In the genomic region with DNA sequence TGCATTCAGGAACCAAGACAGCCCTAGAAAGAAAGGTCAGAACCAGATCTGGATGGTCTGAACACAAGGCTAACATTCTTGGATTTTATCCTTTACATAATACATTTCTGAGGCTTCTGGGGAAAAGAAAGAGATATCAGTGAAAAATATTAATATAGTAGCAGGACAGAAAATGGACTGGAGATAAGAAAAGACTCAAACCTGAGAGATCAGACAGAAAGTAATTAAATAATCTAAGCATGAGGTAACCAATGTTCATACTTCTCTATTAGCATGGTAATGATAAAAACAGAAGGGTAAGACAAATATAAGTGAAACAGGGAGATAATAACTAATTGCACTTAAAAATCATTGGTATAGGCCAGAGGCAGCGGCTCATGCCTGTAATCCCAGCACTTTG, we compare ENCODE assay signal across 18 cellular contexts. TPM values are rescaled to one million over a fixed set of nuclear protein-coding genes. Genes with fewer than 3 reads are reported as not detected.
A peak's percentile ranks its signal among the peaks of the same experiment; 100 is the strongest.
DNase-seq lines count a peak whose midpoint lies in the region; ATAC-seq and TF ChIP-seq lines count a peak whose summit lies in the region.
"Had no signal": no experiment of that assay in that cellular context is flagged by ENCODE, and none has a peak within 500 bp of the region (broad histone marks: within the 10 kb centered on the region; RNA-seq: fewer than 3 reads in every experiment).

No MANE protein-coding gene starts in this region.

- peaks cover 47% of the 10 kb centered on the region for H3K4me1 Mint-ChIP-seq in activated CD4-positive, alpha-beta memory T cell treated with anti-CD3 and anti-CD28 coated beads for 36 hours (ENCODE audit: low read depth)
- peaks cover 46% of the 10 kb centered on the region for H3K4me1 Mint-ChIP-seq in activated CD4-positive, alpha-beta memory T cell treated with anti-CD3 and anti-CD28 coated beads, Interleukin-2, amount 10 ng/mL, durations not matched to agents 7 days and 5 days
- H3K4me1 Mint-ChIP-seq in activated T-helper 2 cell treated with anti-CD3 and anti-CD28 coated beads, Interferon-gamma antibody, Interleukin-2, Interleukin-4, amounts not matched to agents 10 μg/mL and 5 μg/mL and 100 μg/mL, durations not matched to agents 14 hours and 24 hours and 36 hours (ENCODE audit: low read depth), result peaks cover 33% of the 10 kb centered on the region
- H3K4me1 Mint-ChIP-seq in mesothelial cell of epicardium, result peaks cover 19% of the 10 kb centered on the region

- peaks cover 27% of the 10 kb centered on the region for H3K36me3 Mint-ChIP-seq in activated CD4-positive, alpha-beta memory T cell treated with anti-CD3 and anti-CD28 coated beads for 36 hours
- peaks cover 55% of the 10 kb centered on the region for H3K36me3 Mint-ChIP-seq in activated CD4-positive, alpha-beta memory T cell treated with anti-CD3 and anti-CD28 coated beads, Interleukin-2, amount 10 ng/mL, durations not matched to agents 7 days and 5 days (ENCODE audit: low read depth)
- H3K36me3 Mint-ChIP-seq in activated T-helper 2 cell treated with anti-CD3 and anti-CD28 coated beads, Interferon-gamma antibody, Interleukin-2, Interleukin-4, amounts not matched to agents 10 μg/mL and 5 μg/mL and 100 μg/mL, durations not matched to agents 14 hours and 24 hours and 36 hours (ENCODE audit: low read depth), result peaks cover 64% of the 10 kb centered on the region
- H3K36me3 Mint-ChIP-seq in mesothelial cell of epicardium, result peaks cover 19% of the 10 kb centered on the region

- intact Hi-C loops in activated CD4-positive, alpha-beta memory T cell treated with anti-CD3 and anti-CD28 coated beads for 36 hours (cut with micrococcal nuclease), result loop anchor here (10.0 kb wide), 2 partner anchors 766 to 1016 kb away; a partner anchor contains a TSS
- intact Hi-C loops in activated T-helper 2 cell treated with anti-CD3 and anti-CD28 coated beads, Interferon-gamma antibody, Interleukin-2, Interleukin-4, amounts not matched to agents 10 μg/mL and 5 μg/mL and 100 μg/mL, durations not matched to agents 14 hours and 24 hours and 36 hours (cut with micrococcal nuclease), result loop anchor here (10.0 kb wide), 1 partner anchor 776 kb away; a partner anchor contains a TSS
- intact Hi-C loops in left cardiac atrium (cut with DNase I), result no loop called here

- H3K27ac Mint-ChIP-seq in activated CD4-positive, alpha-beta memory T cell treated with anti-CD3 and anti-CD28 coated beads for 36 hours, result peak overlapping the region; percentile 30
- no peak overlapping the region for H3K27ac Mint-ChIP-seq in activated CD4-positive, alpha-beta memory T cell treated with anti-CD3 and anti-CD28 coated beads, Interleukin-2, amount 10 ng/mL, durations not matched to agents 7 days and 5 days
- peak overlapping the region; percentile 21 for H3K27ac Mint-ChIP-seq in activated T-helper 2 cell treated with anti-CD3 and anti-CD28 coated beads, Interferon-gamma antibody, Interleukin-2, Interleukin-4, amounts not matched to agents 10 μg/mL and 5 μg/mL and 100 μg/mL, durations not matched to agents 14 hours and 24 hours and 36 hours
- peak overlapping the region; percentile 66 for H3K27ac Mint-ChIP-seq in mesothelial cell of epicardium
- H3K27ac Mint-ChIP-seq: CD4-positive, CD25-positive, alpha-beta regulatory T cell; GM23338 had no signal

- no peak for TF ChIP-seq CTCF in 22Rv1 (IDR thresholded peaks at IDR 0.05)
- TF ChIP-seq CTCF in mesothelial cell of epicardium (IDR thresholded peaks at IDR 0.05; ENCODE audit: unreplicated experiment), result no peak

- no peaks in the 10 kb centered on the region for H3K27me3 Mint-ChIP-seq in activated CD4-positive, alpha-beta memory T cell treated with anti-CD3 and anti-CD28 coated beads for 36 hours
- H3K27me3 Mint-ChIP-seq in activated CD4-positive, alpha-beta memory T cell treated with anti-CD3 and anti-CD28 coated beads, Interleukin-2, amount 10 ng/mL, durations not matched to agents 7 days and 5 days, result no peaks in the 10 kb centered on the region
- H3K27me3 Mint-ChIP-seq in activated T-helper 2 cell treated with anti-CD3 and anti-CD28 coated beads, Interferon-gamma antibody, Interleukin-2, Interleukin-4, amounts not matched to agents 10 μg/mL and 5 μg/mL and 100 μg/mL, durations not matched to agents 14 hours and 24 hours and 36 hours (ENCODE audit: low read depth), result no peaks in the 10 kb centered on the region
- no peaks in the 10 kb centered on the region for H3K27me3 Mint-ChIP-seq in mesothelial cell of epicardium (ENCODE audit: low read depth)
- H3K27me3 Mint-ChIP-seq: CD4-positive, CD25-positive, alpha-beta regulatory T cell had no signal

- no peak for ATAC-seq in left cardiac atrium
- ATAC-seq: GM23338 had no signal

- no peak overlapping the region for H3K4me3 Mint-ChIP-seq in activated CD4-positive, alpha-beta memory T cell treated with anti-CD3 and anti-CD28 coated beads for 36 hours
- no peak overlapping the region for H3K4me3 Mint-ChIP-seq in activated CD4-positive, alpha-beta memory T cell treated with anti-CD3 and anti-CD28 coated beads, Interleukin-2, amount 10 ng/mL, durations not matched to agents 7 days and 5 days
- no peak overlapping the region for H3K4me3 Mint-ChIP-seq in activated T-helper 2 cell treated with anti-CD3 and anti-CD28 coated beads, Interferon-gamma antibody, Interleukin-2, Interleukin-4, amounts not matched to agents 10 μg/mL and 5 μg/mL and 100 μg/mL, durations not matched to agents 14 hours and 24 hours and 36 hours (ENCODE audit: low read depth)
- H3K4me3 Mint-ChIP-seq in mesothelial cell of epicardium, result no peak overlapping the region
- H3K4me3 Mint-ChIP-seq: GM23338 had no signal

- DNase-seq in activated CD4-positive, alpha-beta memory T cell treated with anti-CD3 and anti-CD28 coated beads for 36 hours, result no peak
- DNase-seq in activated CD4-positive, alpha-beta memory T cell treated with anti-CD3 and anti-CD28 coated beads, Interleukin-2, amount 10 ng/mL, durations not matched to agents 7 days and 5 days, result no peak
- no peak for DNase-seq in activated T-helper 2 cell treated with anti-CD3 and anti-CD28 coated beads, Interferon-gamma antibody, Interleukin-2, Interleukin-4, amounts not matched to agents 10 μg/mL and 5 μg/mL and 100 μg/mL, durations not matched to agents 14 hours and 24 hours and 36 hours (ENCODE audit: low spot score)
- DNase-seq in mesothelial cell of epicardium (ENCODE audit: low spot score in 2 of 2, unreplicated experiment in 2 of 2) (no peak), left cardiac atrium (no peak), middle frontal gyrus (ENCODE audit: extremely low spot score, low spot score) (no peak)
- DNase-seq: ACHN; BE2C; C1 segment of cervical spinal cord; CD4-positive, CD25-positive, alpha-beta regulatory T cell; CD8-positive, alpha-beta memory T cell; COR-L47; DMS 273 treated with DMSO at 0.1 percent for 48 hours; DMS53; HCEC 1CT had no signal

- H3K9me3 Mint-ChIP-seq in activated CD4-positive, alpha-beta memory T cell treated with anti-CD3 and anti-CD28 coated beads for 36 hours, result no peaks in the 10 kb centered on the region
- H3K9me3 Mint-ChIP-seq in activated CD4-positive, alpha-beta memory T cell treated with anti-CD3 and anti-CD28 coated beads, Interleukin-2, amount 10 ng/mL, durations not matched to agents 7 days and 5 days, result no peaks in the 10 kb centered on the region
- H3K9me3 Mint-ChIP-seq in activated T-helper 2 cell treated with anti-CD3 and anti-CD28 coated beads, Interferon-gamma antibody, Interleukin-2, Interleukin-4, amounts not matched to agents 10 μg/mL and 5 μg/mL and 100 μg/mL, durations not matched to agents 14 hours and 24 hours and 36 hours, result peaks cover 4% of the 10 kb centered on the region
- H3K9me3 Mint-ChIP-seq in mesothelial cell of epicardium, result peaks cover 11% of the 10 kb centered on the region
- H3K9me3 Mint-ChIP-seq: CD4-positive, CD25-positive, alpha-beta regulatory T cell; CD8-positive, alpha-beta memory T cell; GM23338 had no signal

- CTCF ChIA-PET in activated CD4-positive, alpha-beta memory T cell treated with anti-CD3 and anti-CD28 coated beads for 36 hours (lab: Charles Lee), result no interaction called here
- CTCF ChIA-PET in activated CD4-positive, alpha-beta memory T cell treated with anti-CD3 and anti-CD28 coated beads, Interleukin-2, amount 10 ng/mL, durations not matched to agents 7 days and 5 days (lab: Charles Lee), result no interaction called here

- POLR2A ChIA-PET in activated CD4-positive, alpha-beta memory T cell treated with anti-CD3 and anti-CD28 coated beads for 36 hours (lab: Charles Lee), result no interaction called here
- POLR2A ChIA-PET in activated CD4-positive, alpha-beta memory T cell treated with anti-CD3 and anti-CD28 coated beads, Interleukin-2, amount 10 ng/mL, durations not matched to agents 7 days and 5 days (lab: Charles Lee), result no interaction called here

- H3K27ac ChIP-seq in 22Rv1, result 0 out of 2 replicates have a peak overlapping the region, but pooled peaks have one; percentile 21
- H3K27ac ChIP-seq: HL-60 had no signal

RNA-seq across cellular contexts. Expression of a gene that starts 5.5 kb away (rescaled TPM):
- 10 to 100 TPM; 21.4 to 27.3 TPM for total RNA-seq in activated CD4-positive, alpha-beta memory T cell treated with anti-CD3 and anti-CD28 coated beads for 36 hours
- 10 to 100 TPM; 23.7 to 24.5 TPM for total RNA-seq in activated CD4-positive, alpha-beta memory T cell treated with anti-CD3 and anti-CD28 coated beads, Interleukin-2, amount 10 ng/mL, durations not matched to agents 7 days and 5 days
- total RNA-seq in activated T-helper 2 cell treated with anti-CD3 and anti-CD28 coated beads, Interferon-gamma antibody, Interleukin-2, Interleukin-4, amounts not matched to agents 10 μg/mL and 5 μg/mL and 100 μg/mL, durations not matched to agents 14 hours and 24 hours and 36 hours, result 28.4 and 31.4 TPM in 2 replicates
- total RNA-seq in mesothelial cell of epicardium (23.0 to 25.3 TPM (median 24.4 TPM) in 3 replicates), left cardiac atrium (10 to 100 TPM; 16.8 to 18.5 TPM)

RNA-seq across cellular contexts. Expression of a gene that starts 53.8 kb away (rescaled TPM):
- total RNA-seq in activated CD4-positive, alpha-beta memory T cell treated with anti-CD3 and anti-CD28 coated beads for 36 hours, result 10 to 100 TPM; 83.5 to 83.9 TPM
- total RNA-seq in activated CD4-positive, alpha-beta memory T cell treated with anti-CD3 and anti-CD28 coated beads, Interleukin-2, amount 10 ng/mL, durations not matched to agents 7 days and 5 days, result 100 to 1,000 TPM in 1 of 2 experiments, 10 to 100 TPM in 1; 88.1 to 101 TPM
- total RNA-seq in activated T-helper 2 cell treated with anti-CD3 and anti-CD28 coated beads, Interferon-gamma antibody, Interleukin-2, Interleukin-4, amounts not matched to agents 10 μg/mL and 5 μg/mL and 100 μg/mL, durations not matched to agents 14 hours and 24 hours and 36 hours, result 62.2 and 69.9 TPM in 2 replicates
- total RNA-seq in mesothelial cell of epicardium (59.6 to 64.0 TPM (median 61.7 TPM) in 3 replicates), left cardiac atrium (10 to 100 TPM; 23.0 to 29.8 TPM)

RNA-seq across cellular contexts. Expression of a gene that starts 54.4 kb away (rescaled TPM):
- 10 to 100 TPM; 67.3 to 70.2 TPM for total RNA-seq in activated CD4-positive, alpha-beta memory T cell treated with anti-CD3 and anti-CD28 coated beads for 36 hours
- 10 to 100 TPM; 68.2 to 70.6 TPM for total RNA-seq in activated CD4-positive, alpha-beta memory T cell treated with anti-CD3 and anti-CD28 coated beads, Interleukin-2, amount 10 ng/mL, durations not matched to agents 7 days and 5 days
- total RNA-seq in activated T-helper 2 cell treated with anti-CD3 and anti-CD28 coated beads, Interferon-gamma antibody, Interleukin-2, Interleukin-4, amounts not matched to agents 10 μg/mL and 5 μg/mL and 100 μg/mL, durations not matched to agents 14 hours and 24 hours and 36 hours, result 50.2 and 51.5 TPM in 2 replicates
- 13.3 to 15.2 TPM (median 15.1 TPM) in 3 replicates for total RNA-seq in mesothelial cell of epicardium
- total RNA-seq in left cardiac atrium, result 1 to 10 TPM; 1.3 to 2.5 TPM

Comparison
In these comparisons a context has a peak if more than half of its experiments do, and no peak if none do; other contexts are left out.
1. intact Hi-C loops: an anchor here in activated CD4-positive, alpha-beta memory T cell treated with anti-CD3 and anti-CD28 coated beads for 36 hours (10.0 kb wide) and activated T-helper 2 cell treated with anti-CD3 and anti-CD28 coated beads, Interferon-gamma antibody, Interleukin-2, Interleukin-4, amounts not matched to agents 10 μg/mL and 5 μg/mL and 100 μg/mL, durations not matched to agents 14 hours and 24 hours and 36 hours (10.0 kb wide); none called in left cardiac atrium.